31 cellular contexts compared by ENCODE assay signal in the genomic region with DNA sequence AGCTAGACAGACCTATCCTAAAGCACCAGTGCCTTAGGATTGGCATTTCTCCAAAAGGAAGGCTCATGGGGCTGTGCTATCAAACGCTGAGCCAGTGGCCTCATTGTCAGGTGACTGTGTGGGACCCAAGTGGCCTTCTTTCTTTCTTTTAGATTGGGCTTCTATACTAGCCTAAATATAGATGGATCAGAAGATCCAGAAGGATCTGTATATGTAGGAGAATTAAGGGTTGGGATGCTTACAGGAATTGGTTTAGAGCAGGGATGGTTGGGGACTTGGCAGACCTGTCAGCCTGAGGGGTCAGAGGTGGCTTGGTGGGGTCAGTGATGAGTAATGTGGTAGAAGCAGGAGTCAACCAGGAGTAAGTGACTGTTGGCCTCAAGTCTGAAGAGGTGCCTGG.
"Had no signal": no experiment of that assay in that cellular context is flagged by ENCODE, and none has a peak within 500 bp of the region (broad histone marks: within the 10 kb centered on the region; RNA-seq: fewer than 3 reads in every experiment).

No MANE protein-coding gene starts in this region.

- H3K27ac ChIP-seq: brain microvascular endothelial cell, coronary artery, dorsolateral prefrontal cortex, WERI-Rb-1 had no signal

- FAIRE-seq: astrocyte, bronchial epithelial cell, frontal cortex had no signal

- H3K36me3 Mint-ChIP-seq: activated naive CD8-positive, alpha-beta T cell had no signal

- H3K4me3 ChIP-seq: coronary artery, dorsolateral prefrontal cortex had no signal

- H3K9me3 Mint-ChIP-seq: activated T-cell treated with anti-CD3 and anti-CD28 coated beads, Interleukin-2, amount 50 U/mL, for 4 hours; activated T-helper 17 cell treated with anti-CD3 and anti-CD28 coated beads, Interleukin-2, amount 50 U/mL, for 72 hours; central memory CD8-positive, alpha-beta T cell; endodermal cell; T-helper 2 cell treated with Interferon-gamma antibody and Interleukin-4, amounts not matched to agents 5 μg/mL and 100 μg/mL, for 36 hours had no signal

- H3K4me3 Mint-ChIP-seq: activated B cell treated with CpG ODN at 0.5 μM for 24 hours; activated CD8-positive, alpha-beta T cell treated with anti-CD3 and anti-CD28 coated beads for 36 hours; activated naive CD8-positive, alpha-beta T cell; activated T-cell treated with anti-CD3 and anti-CD28 coated beads, Interleukin-2, amount 50 U/mL, for 4 hours; activated T-helper 17 cell treated with anti-CD3 and anti-CD28 coated beads, Interleukin-2, amount 50 U/mL, for 72 hours; central memory CD8-positive, alpha-beta T cell; dendritic cell treated with granulocyte-macrophage colony-stimulating factor and Interleukin-4, amounts not matched to agents 40 ng/mL and 50 ng/mL, for 4 days; endodermal cell; T-helper 17 cell; T-helper 2 cell treated with Interferon-gamma antibody and Interleukin-4, amounts not matched to agents 5 μg/mL and 100 μg/mL, for 36 hours had no signal

- H3K27ac Mint-ChIP-seq: activated B cell treated with CpG ODN at 0.5 μM for 24 hours; activated CD8-positive, alpha-beta T cell treated with anti-CD3 and anti-CD28 coated beads for 36 hours; activated naive CD8-positive, alpha-beta T cell; activated T-helper 17 cell treated with anti-CD3 and anti-CD28 coated beads, Interleukin-2, amount 50 U/mL, for 72 hours; dendritic cell treated with granulocyte-macrophage colony-stimulating factor and Interleukin-4, amounts not matched to agents 40 ng/mL and 50 ng/mL, for 4 days; endodermal cell; T-helper 17 cell; T-helper 2 cell treated with Interferon-gamma antibody and Interleukin-4, amounts not matched to agents 5 μg/mL and 100 μg/mL, for 36 hours had no signal

- DNase-seq: activated B cell treated with CpG ODN at 0.5 μM for 24 hours; activated CD4-positive, alpha-beta T cell treated with anti-CD3 and anti-CD28 coated beads for 48 hours; activated CD4-positive, alpha-beta T cell treated with anti-CD3 and anti-CD28 coated beads, Interleukin-2, amount 50 U/mL, for 1 hour; activated CD4-positive, alpha-beta T cell treated with anti-CD3 and anti-CD28 coated beads, Interleukin-2, amount 50 U/mL, for 48 hours; activated CD8-positive, alpha-beta memory T cell treated with anti-CD3 and anti-CD28 coated beads for 24 hours; activated CD8-positive, alpha-beta T cell treated with anti-CD3 and anti-CD28 coated beads for 36 hours; activated effector memory CD4-positive, alpha-beta T cell treated with Interleukin-2 at 50 U/mL for 16 hours; activated gamma-delta T cell treated with Interleukin-2 at 50 U/mL for 16 hours; activated naive CD4-positive, alpha-beta T cell treated with anti-CD3 and anti-CD28 coated beads, Interleukin-2, amount 50 U/mL, for 16 hours; activated naive CD4-positive, alpha-beta T cell treated with Interleukin-2 at 50 U/mL for 16 hours; activated T-cell treated with anti-CD3 and anti-CD28 coated beads, Interleukin-2, amount 50 U/mL, for 4 hours; amniotic stem cell; anterior cingulate cortex; brain microvascular endothelial cell; dorsolateral prefrontal cortex; effector memory CD4-positive, alpha-beta T cell; endodermal cell; foreskin fibroblast; head of caudate nucleus; T-helper 17 cell; T1000; WERI-Rb-1 had no signal

- H3K36me3 ChIP-seq: brain microvascular endothelial cell, WERI-Rb-1 had no signal
